27 cellular contexts compared by ENCODE assay signal in genomic region chr5:122902263-122902662, GRCh38. TPM values are rescaled to one million over a fixed set of nuclear protein-coding genes. Genes with fewer than 3 reads are reported as not detected.
A peak's percentile ranks its signal among the peaks of the same experiment; 100 is the strongest.
DNase-seq lines count a peak whose midpoint lies in the region; ATAC-seq and TF ChIP-seq lines count a peak whose summit lies in the region.
"Had no signal": no experiment of that assay in that cellular context is flagged by ENCODE, and none has a peak within 500 bp of the region (broad histone marks: within the 10 kb centered on the region; RNA-seq: fewer than 3 reads in every experiment).

No MANE protein-coding gene starts in this region.

- peaks cover 3 to 17% of the 10 kb centered on the region in 2 donors for H3K4me1 ChIP-seq in naive thymus-derived CD4-positive, alpha-beta T cell (ENCODE audit: control insufficient read depth in 2 of 2, insufficient read depth in 2 of 2, low read length in 2 of 2)
- peaks cover 0 to 2% (median 0%) of the 10 kb centered on the region in 3 donors for H3K4me1 ChIP-seq in esophagus squamous epithelium
- H3K4me1 ChIP-seq: adrenal gland, body of pancreas had no signal

- CTCF ChIA-PET in naive thymus-derived CD4-positive, alpha-beta T cell (lab: Charles Lee) = no interaction called here

- POLR2A ChIA-PET in naive thymus-derived CD4-positive, alpha-beta T cell (lab: Charles Lee) = no interaction called here

- H3K27me3 Mint-ChIP-seq in naive thymus-derived CD4-positive, alpha-beta T cell = no peaks in the 10 kb centered on the region
- H3K27me3 Mint-ChIP-seq: IgD-negative memory B cell; progenitor cell of endocrine pancreas; stimulated activated naive B cell treated with anti-CD40 and anti-IgM and Interleukin-4, amounts not matched to agents 10 μg/mL and 1 μg/mL and 100 μg/mL, for 72 hours had no signal

- WGBS in esophagus squamous epithelium, 2 donors = 50 to 90% methylated on average over 1 of the region's 1 CpG

- H3K9me3 ChIP-seq in naive thymus-derived CD4-positive, alpha-beta T cell (ENCODE audit: control insufficient read depth in 2 of 3, low read length in 3 of 3) = no peaks in the 10 kb centered on the region
- no peaks in the 10 kb centered on the region for H3K9me3 ChIP-seq in esophagus squamous epithelium
- H3K9me3 ChIP-seq: adrenal gland, body of pancreas, left lung, neutrophil, sigmoid colon had no signal

- no peaks in the 10 kb centered on the region for H3K36me3 ChIP-seq in naive thymus-derived CD4-positive, alpha-beta T cell (ENCODE audit: control insufficient read depth in 2 of 3, insufficient read depth in 3 of 3, low read length in 3 of 3)
- H3K36me3 ChIP-seq in esophagus squamous epithelium = peaks cover 0 to 7% (median 0%) of the 10 kb centered on the region in 3 donors
- H3K36me3 ChIP-seq: adrenal gland, left lung, neutrophil, sigmoid colon had no signal

- no peak overlapping the region for H3K4me3 Mint-ChIP-seq in naive thymus-derived CD4-positive, alpha-beta T cell
- H3K4me3 Mint-ChIP-seq: activated CD4-positive, alpha-beta T cell treated with anti-CD3 and anti-CD28 coated beads, Interleukin-2, amount 10 ng/mL, durations not matched to agents 7 days and 5 days; IgD-negative memory B cell; stimulated activated naive B cell treated with anti-CD40 and anti-IgM and Interleukin-4, amounts not matched to agents 10 μg/mL and 1 μg/mL and 100 μg/mL, for 72 hours; WTC11 had no signal

- peaks cover 6 to 16% (median 14%) of the 10 kb centered on the region in 7 donors for H3K4me1 Mint-ChIP-seq in naive thymus-derived CD4-positive, alpha-beta T cell
- H3K4me1 Mint-ChIP-seq: stimulated activated naive B cell treated with anti-CD40 and anti-IgM and Interleukin-4, amounts not matched to agents 10 μg/mL and 1 μg/mL and 100 μg/mL, for 72 hours had no signal

- intact Hi-C loops in naive thymus-derived CD4-positive, alpha-beta T cell (cut with micrococcal nuclease) = loop anchor here in 1 of 2 donors (10.0 kb wide), 1 partner anchor 463 kb away; no protein-coding TSS in a partner anchor
- intact Hi-C loops in esophagus squamous epithelium (cut with DNase I) = no loop called here

- no peak overlapping the region for H3K4me3 ChIP-seq in naive thymus-derived CD4-positive, alpha-beta T cell (ENCODE audit: low read length)
- H3K4me3 ChIP-seq in esophagus squamous epithelium = no peak overlapping the region
- H3K4me3 ChIP-seq: adrenal gland, body of pancreas, left lung, sigmoid colon, SK-N-MC had no signal

- no peak for TF ChIP-seq POLR2A in esophagus squamous epithelium (IDR thresholded peaks at IDR 0.05)

- no peak for TF ChIP-seq CTCF in esophagus squamous epithelium (IDR thresholded peaks at IDR 0.05)

- H3K36me3 Mint-ChIP-seq in naive thymus-derived CD4-positive, alpha-beta T cell = no peaks in the 10 kb centered on the region
- H3K36me3 Mint-ChIP-seq: IgD-negative memory B cell; stimulated activated naive B cell treated with anti-CD40 and anti-IgM and Interleukin-4, amounts not matched to agents 10 μg/mL and 1 μg/mL and 100 μg/mL, for 72 hours; WTC11 had no signal

- peak; percentile 22 for DNase-seq in DMS79 treated with DMSO at 0.1 percent for 48 hours (lab: John Stamatoyannopoulos, UW)
- no peak for DNase-seq in DMS79 (lab: John Stamatoyannopoulos, UW)
- peak; percentile 15 for DNase-seq in GDM1 (lab: John Stamatoyannopoulos, UW)
- DNase-seq in NCI-H187 treated with DMSO at 0.1 percent for 48 hours (lab: John Stamatoyannopoulos, UW) = peak; percentile 51
- DNase-seq in naive thymus-derived CD4-positive, alpha-beta T cell = no peak
- DNase-seq in esophagus squamous epithelium (lab: John Stamatoyannopoulos, UW) = no peak
- no peak for DNase-seq in SW 1271 (lab: John Stamatoyannopoulos, UW)
- DNase-seq: activated CD4-positive, alpha-beta T cell treated with anti-CD3 and anti-CD28 coated beads, Interleukin-2, amount 10 ng/mL, durations not matched to agents 7 days and 5 days; activated naive CD4-positive, alpha-beta T cell; activated T-cell treated with anti-CD3 and anti-CD28 coated beads, Interleukin-2, amount 50 U/mL, for 48 hours; adrenal gland; body of pancreas; left lung; mesendoderm; NCI-H1105; NCI-H1930; OCI-M1; sigmoid colon; stimulated activated CD4-positive, alpha-beta T cell treated with anti-CD3 and anti-CD28 coated beads, Interleukin-4, amount 100 ng/mL, for 24 hours; stimulated activated naive B cell treated with anti-CD40 and anti-IgM and Interleukin-4, amounts not matched to agents 10 μg/mL and 1 μg/mL and 100 μg/mL, for 72 hours had no signal

- no peaks in the 10 kb centered on the region for H3K27me3 ChIP-seq in naive thymus-derived CD4-positive, alpha-beta T cell (ENCODE audit: control insufficient read depth in 2 of 2, insufficient read depth in 2 of 2, low read length in 2 of 2)
- H3K27me3 ChIP-seq in esophagus squamous epithelium = no peaks in the 10 kb centered on the region
- H3K27me3 ChIP-seq: adrenal gland, body of pancreas, left lung, neutrophil, sigmoid colon had no signal

- H3K27ac Mint-ChIP-seq in naive thymus-derived CD4-positive, alpha-beta T cell = no peak overlapping the region
- H3K27ac Mint-ChIP-seq: activated CD4-positive, alpha-beta T cell treated with anti-CD3 and anti-CD28 coated beads, Interleukin-2, amount 10 ng/mL, durations not matched to agents 7 days and 5 days; IgD-negative memory B cell; progenitor cell of endocrine pancreas; stimulated activated naive B cell treated with anti-CD40 and anti-IgM and Interleukin-4, amounts not matched to agents 10 μg/mL and 1 μg/mL and 100 μg/mL, for 72 hours; WTC11 had no signal

- H3K27ac ChIP-seq in naive thymus-derived CD4-positive, alpha-beta T cell (ENCODE audit: low read depth, low read length) = no peak overlapping the region
- H3K27ac ChIP-seq in esophagus squamous epithelium = no peak overlapping the region
- H3K27ac ChIP-seq: 22Rv1, adrenal gland, body of pancreas, left lung, neutrophil, sigmoid colon, SK-N-MC had no signal

- peak; percentile 29 for ATAC-seq in naive thymus-derived CD4-positive, alpha-beta T cell
- no peak for ATAC-seq in GM19397 (IDR thresholded peaks at IDR 0.05; ENCODE audit: unreplicated experiment)
- ATAC-seq: body of pancreas; left lung; stimulated activated naive B cell treated with anti-CD40 and anti-IgM and Interleukin-4, amounts not matched to agents 10 μg/mL and 1 μg/mL and 100 μg/mL, for 72 hours; WTC11 had no signal

- H3K9me3 Mint-ChIP-seq in naive thymus-derived CD4-positive, alpha-beta T cell = no peaks in the 10 kb centered on the region
- H3K9me3 Mint-ChIP-seq: activated CD4-positive, alpha-beta T cell treated with anti-CD3 and anti-CD28 coated beads, Interleukin-2, amount 10 ng/mL, durations not matched to agents 7 days and 5 days; IgD-negative memory B cell; stimulated activated naive B cell treated with anti-CD40 and anti-IgM and Interleukin-4, amounts not matched to agents 10 μg/mL and 1 μg/mL and 100 μg/mL, for 72 hours; WTC11 had no signal

RNA-seq across cellular contexts. Expression of gene SNX24, which starts 56.9 kb away (rescaled TPM):
- total RNA-seq in naive thymus-derived CD4-positive, alpha-beta T cell = 1 to 10 TPM; 1.3 to 3.5 (median 2.4) TPM
- 1 to 10 TPM; 1.2 to 2.1 TPM for polyA plus RNA-seq in naive thymus-derived CD4-positive, alpha-beta T cell
- total RNA-seq in esophagus squamous epithelium = 10 to 100 TPM; 24.4 to 35.3 (median 28.6) TPM

Comparison
In these comparisons a context has a peak if more than half of its experiments do, and no peak if none do; other contexts are left out.
1. DNase-seq: peak in DMS79 treated with DMSO at 0.1 percent for 48 hours (single experiment), GDM1 (single experiment) and NCI-H187 treated with DMSO at 0.1 percent for 48 hours (single experiment); none in DMS79 (single experiment), naive thymus-derived CD4-positive, alpha-beta T cell (0 of 9), esophagus squamous epithelium (single experiment) and SW 1271 (0 of 2).
2. RNA of gene SNX24, which starts 56.9 kb away (total RNA-seq): 24.4 to 35.3 TPM in esophagus squamous epithelium; 1.3 to 3.5 TPM in naive thymus-derived CD4-positive, alpha-beta T cell; every median in the first group is over 4 times any median in the second.